In the genomic region with DNA sequence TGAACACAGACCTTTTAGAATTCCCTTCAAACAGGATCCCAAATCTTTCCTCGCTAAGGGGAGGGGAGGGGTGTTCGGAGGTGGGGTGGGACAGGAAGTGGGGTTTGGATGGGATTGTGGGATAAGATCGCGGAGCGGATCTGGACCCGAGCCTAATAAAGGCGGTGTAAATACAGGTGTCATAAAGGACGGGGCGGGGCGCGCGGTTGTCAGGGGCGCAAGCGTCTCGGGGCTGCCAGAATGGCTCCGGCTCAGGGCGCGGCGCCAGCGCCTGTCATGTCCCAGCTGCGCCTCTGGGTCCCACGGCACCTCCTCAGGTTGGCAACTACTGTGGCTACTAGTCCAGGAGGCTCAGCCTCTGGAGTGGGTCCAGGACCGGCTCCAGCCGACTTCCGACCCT, we compare ENCODE assay signal across 1 cellular context.
TF ChIP-seq lines count a peak whose summit lies in the region.

No MANE protein-coding gene starts in this region.

TF ChIP-seq in HEK293, 187 proteins besides CTCF, POLR2A, EP300 and RAD21 (continued from another document):
- no peak for TF ChIP-seq ZNF404 (tag by site-specific recombination; IDR thresholded peaks at IDR 0.05)
- no peak for TF ChIP-seq ZNF560 (tag by site-specific recombination; IDR thresholded peaks at IDR 0.05; ENCODE audit: borderline replicate concordance)
- TF ChIP-seq ZNF837 (tag by site-specific recombination; IDR thresholded peaks at IDR 0.05): peak; percentile 51; the same call in 1 of the 2 replicates
- peak; percentile 31; the same call in 1 of the 2 replicates for TF ChIP-seq ZEB2 (tag by site-specific recombination; IDR thresholded peaks at IDR 0.05)
- peak; percentile 58; the same call in 1 of the 2 replicates for TF ChIP-seq OSR2 (tag by site-specific recombination; IDR thresholded peaks at IDR 0.05)
- no peak for TF ChIP-seq ZSCAN16 (tag by site-specific recombination; IDR thresholded peaks at IDR 0.05)
- TF ChIP-seq IKZF3 (tag by site-specific recombination; IDR thresholded peaks at IDR 0.05): no peak
- no peak for TF ChIP-seq ZNF791 (tag by site-specific recombination; IDR thresholded peaks at IDR 0.05)
- TF ChIP-seq, protein P1, sequence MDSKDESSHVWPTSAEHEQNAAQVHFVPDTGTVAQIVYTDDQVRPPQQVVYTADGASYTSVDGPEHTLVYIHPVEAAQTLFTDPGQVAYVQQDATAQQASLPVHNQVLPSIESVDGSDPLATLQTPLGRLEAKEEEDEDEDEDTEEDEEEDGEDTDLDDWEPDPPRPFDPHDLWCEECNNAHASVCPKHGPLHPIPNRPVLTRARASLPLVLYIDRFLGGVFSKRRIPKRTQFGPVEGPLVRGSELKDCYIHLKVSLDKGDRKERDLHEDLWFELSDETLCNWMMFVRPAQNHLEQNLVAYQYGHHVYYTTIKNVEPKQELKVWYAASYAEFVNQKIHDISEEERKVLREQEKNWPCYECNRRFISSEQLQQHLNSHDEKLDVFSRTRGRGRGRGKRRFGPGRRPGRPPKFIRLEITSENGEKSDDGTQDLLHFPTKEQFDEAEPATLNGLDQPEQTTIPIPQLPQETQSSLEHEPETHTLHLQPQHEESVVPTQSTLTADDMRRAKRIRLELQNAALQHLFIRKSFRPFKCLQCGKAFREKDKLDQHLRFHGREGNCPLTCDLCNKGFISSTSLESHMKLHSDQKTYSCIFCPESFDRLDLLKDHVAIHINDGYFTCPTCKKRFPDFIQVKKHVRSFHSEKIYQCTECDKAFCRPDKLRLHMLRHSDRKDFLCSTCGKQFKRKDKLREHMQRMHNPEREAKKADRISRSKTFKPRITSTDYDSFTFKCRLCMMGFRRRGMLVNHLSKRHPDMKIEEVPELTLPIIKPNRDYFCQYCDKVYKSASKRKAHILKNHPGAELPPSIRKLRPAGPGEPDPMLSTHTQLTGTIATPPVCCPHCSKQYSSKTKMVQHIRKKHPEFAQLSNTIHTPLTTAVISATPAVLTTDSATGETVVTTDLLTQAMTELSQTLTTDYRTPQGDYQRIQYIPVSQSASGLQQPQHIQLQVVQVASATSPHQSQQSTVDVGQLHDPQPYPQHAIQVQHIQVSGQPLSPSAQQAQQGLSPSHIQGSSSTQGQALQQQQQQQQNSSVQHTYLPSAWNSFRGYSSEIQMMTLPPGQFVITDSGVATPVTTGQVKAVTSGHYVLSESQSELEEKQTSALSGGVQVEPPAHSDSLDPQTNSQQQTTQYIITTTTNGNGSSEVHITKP (tag by site-specific recombination; IDR thresholded peaks at IDR 0.05): peak; percentile 49; the same call in 1 of the 2 replicates
- TF ChIP-seq ZFP69B (tag by site-specific recombination; IDR thresholded peaks at IDR 0.05): peak; percentile 71; the same call in 1 of the 2 replicates
- TF ChIP-seq KLF1 (tag by site-specific recombination; IDR thresholded peaks at IDR 0.05): peak; percentile 80
- no peak for TF ChIP-seq YY1 (tag by site-specific recombination; IDR thresholded peaks at IDR 0.05)
- TF ChIP-seq, protein P2, sequence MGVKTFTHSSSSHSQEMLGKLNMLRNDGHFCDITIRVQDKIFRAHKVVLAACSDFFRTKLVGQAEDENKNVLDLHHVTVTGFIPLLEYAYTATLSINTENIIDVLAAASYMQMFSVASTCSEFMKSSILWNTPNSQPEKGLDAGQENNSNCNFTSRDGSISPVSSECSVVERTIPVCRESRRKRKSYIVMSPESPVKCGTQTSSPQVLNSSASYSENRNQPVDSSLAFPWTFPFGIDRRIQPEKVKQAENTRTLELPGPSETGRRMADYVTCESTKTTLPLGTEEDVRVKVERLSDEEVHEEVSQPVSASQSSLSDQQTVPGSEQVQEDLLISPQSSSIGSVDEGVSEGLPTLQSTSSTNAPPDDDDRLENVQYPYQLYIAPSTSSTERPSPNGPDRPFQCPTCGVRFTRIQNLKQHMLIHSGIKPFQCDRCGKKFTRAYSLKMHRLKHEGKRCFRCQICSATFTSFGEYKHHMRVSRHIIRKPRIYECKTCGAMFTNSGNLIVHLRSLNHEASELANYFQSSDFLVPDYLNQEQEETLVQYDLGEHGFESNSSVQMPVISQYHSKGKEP (tag by site-specific recombination; IDR thresholded peaks at IDR 0.05): no peak
- TF ChIP-seq ZNF548 (tag by site-specific recombination; IDR thresholded peaks at IDR 0.05): no peak
- peak; percentile 67 for TF ChIP-seq ZNF76 (tag by site-specific recombination; IDR thresholded peaks at IDR 0.05; ENCODE audit: borderline replicate concordance, low read depth)
- no peak for TF ChIP-seq ZNF830 (tag by site-specific recombination; IDR thresholded peaks at IDR 0.05; ENCODE audit: low read depth)
- no peak for TF ChIP-seq ZNF132 (tag by site-specific recombination; IDR thresholded peaks at IDR 0.05; ENCODE audit: borderline replicate concordance)
- TF ChIP-seq ZNF114 (tag by site-specific recombination; IDR thresholded peaks at IDR 0.05): no peak
- no peak for TF ChIP-seq ZNF530 (tag by site-specific recombination; IDR thresholded peaks at IDR 0.05; ENCODE audit: low read depth)
- peak; percentile 71 for TF ChIP-seq SP7 (tag by site-specific recombination; IDR thresholded peaks at IDR 0.05)
- TF ChIP-seq, protein P3, sequence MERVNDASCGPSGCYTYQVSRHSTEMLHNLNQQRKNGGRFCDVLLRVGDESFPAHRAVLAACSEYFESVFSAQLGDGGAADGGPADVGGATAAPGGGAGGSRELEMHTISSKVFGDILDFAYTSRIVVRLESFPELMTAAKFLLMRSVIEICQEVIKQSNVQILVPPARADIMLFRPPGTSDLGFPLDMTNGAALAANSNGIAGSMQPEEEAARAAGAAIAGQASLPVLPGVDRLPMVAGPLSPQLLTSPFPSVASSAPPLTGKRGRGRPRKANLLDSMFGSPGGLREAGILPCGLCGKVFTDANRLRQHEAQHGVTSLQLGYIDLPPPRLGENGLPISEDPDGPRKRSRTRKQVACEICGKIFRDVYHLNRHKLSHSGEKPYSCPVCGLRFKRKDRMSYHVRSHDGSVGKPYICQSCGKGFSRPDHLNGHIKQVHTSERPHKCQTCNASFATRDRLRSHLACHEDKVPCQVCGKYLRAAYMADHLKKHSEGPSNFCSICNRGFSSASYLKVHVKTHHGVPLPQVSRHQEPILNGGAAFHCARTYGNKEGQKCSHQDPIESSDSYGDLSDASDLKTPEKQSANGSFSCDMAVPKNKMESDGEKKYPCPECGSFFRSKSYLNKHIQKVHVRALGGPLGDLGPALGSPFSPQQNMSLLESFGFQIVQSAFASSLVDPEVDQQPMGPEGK (tag by site-specific recombination; IDR thresholded peaks at IDR 0.05): peak; percentile 69
- 0 out of 2 replicates have a peak, but pooled peaks have one; percentile 26 for TF ChIP-seq ZNF324 (tag by site-specific recombination; IDR thresholded peaks at IDR 0.05)
- TF ChIP-seq, protein P4, sequence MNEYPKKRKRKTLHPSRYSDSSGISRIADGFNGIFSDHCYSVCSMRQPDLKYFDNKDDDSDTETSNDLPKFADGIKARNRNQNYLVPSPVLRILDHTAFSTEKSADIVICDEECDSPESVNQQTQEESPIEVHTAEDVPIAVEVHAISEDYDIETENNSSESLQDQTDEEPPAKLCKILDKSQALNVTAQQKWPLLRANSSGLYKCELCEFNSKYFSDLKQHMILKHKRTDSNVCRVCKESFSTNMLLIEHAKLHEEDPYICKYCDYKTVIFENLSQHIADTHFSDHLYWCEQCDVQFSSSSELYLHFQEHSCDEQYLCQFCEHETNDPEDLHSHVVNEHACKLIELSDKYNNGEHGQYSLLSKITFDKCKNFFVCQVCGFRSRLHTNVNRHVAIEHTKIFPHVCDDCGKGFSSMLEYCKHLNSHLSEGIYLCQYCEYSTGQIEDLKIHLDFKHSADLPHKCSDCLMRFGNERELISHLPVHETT (tag by site-specific recombination; IDR thresholded peaks at IDR 0.05): no peak
- TF ChIP-seq, protein P5, sequence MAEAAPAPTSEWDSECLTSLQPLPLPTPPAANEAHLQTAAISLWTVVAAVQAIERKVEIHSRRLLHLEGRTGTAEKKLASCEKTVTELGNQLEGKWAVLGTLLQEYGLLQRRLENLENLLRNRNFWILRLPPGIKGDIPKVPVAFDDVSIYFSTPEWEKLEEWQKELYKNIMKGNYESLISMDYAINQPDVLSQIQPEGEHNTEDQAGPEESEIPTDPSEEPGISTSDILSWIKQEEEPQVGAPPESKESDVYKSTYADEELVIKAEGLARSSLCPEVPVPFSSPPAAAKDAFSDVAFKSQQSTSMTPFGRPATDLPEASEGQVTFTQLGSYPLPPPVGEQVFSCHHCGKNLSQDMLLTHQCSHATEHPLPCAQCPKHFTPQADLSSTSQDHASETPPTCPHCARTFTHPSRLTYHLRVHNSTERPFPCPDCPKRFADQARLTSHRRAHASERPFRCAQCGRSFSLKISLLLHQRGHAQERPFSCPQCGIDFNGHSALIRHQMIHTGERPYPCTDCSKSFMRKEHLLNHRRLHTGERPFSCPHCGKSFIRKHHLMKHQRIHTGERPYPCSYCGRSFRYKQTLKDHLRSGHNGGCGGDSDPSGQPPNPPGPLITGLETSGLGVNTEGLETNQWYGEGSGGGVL (tag by site-specific recombination; IDR thresholded peaks at IDR 0.05): peak; percentile 60
- TF ChIP-seq, protein P6, sequence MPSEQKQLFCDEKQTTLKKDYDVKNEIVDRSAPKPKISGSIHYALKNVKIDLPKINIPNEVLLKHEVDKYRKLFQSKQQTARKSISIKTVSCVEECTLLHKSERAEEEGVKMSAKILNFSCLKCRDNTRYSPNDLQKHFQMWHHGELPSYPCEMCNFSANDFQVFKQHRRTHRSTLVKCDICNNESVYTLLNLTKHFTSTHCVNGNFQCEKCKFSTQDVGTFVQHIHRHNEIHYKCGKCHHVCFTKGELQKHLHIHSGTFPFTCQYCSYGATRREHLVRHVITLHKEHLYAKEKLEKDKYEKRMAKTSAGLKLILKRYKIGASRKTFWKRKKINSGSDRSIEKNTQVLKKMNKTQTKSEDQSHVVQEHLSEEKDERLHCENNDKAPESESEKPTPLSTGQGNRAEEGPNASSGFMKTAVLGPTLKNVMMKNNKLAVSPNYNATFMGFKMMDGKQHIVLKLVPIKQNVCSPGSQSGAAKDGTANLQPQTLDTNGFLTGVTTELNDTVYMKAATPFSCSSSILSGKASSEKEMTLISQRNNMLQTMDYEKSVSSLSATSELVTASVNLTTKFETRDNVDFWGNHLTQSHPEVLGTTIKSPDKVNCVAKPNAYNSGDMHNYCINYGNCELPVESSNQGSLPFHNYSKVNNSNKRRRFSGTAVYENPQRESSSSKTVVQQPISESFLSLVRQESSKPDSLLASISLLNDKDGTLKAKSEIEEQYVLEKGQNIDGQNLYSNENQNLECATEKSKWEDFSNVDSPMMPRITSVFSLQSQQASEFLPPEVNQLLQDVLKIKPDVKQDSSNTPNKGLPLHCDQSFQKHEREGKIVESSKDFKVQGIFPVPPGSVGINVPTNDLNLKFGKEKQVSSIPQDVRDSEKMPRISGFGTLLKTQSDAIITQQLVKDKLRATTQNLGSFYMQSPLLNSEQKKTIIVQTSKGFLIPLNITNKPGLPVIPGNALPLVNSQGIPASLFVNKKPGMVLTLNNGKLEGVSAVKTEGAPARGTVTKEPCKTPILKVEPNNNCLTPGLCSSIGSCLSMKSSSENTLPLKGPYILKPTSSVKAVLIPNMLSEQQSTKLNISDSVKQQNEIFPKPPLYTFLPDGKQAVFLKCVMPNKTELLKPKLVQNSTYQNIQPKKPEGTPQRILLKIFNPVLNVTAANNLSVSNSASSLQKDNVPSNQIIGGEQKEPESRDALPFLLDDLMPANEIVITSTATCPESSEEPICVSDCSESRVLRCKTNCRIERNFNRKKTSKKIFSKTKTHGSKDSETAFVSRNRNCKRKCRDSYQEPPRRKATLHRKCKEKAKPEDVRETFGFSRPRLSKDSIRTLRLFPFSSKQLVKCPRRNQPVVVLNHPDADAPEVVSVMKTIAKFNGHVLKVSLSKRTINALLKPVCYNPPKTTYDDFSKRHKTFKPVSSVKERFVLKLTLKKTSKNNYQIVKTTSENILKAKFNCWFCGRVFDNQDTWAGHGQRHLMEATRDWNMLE (tag by site-specific recombination; conservative IDR thresholded peaks at IDR 0.05; ENCODE audit: low read depth): 0 out of 2 replicates have a peak, but pooled peaks have one; percentile 34
- TF ChIP-seq, protein P7, sequence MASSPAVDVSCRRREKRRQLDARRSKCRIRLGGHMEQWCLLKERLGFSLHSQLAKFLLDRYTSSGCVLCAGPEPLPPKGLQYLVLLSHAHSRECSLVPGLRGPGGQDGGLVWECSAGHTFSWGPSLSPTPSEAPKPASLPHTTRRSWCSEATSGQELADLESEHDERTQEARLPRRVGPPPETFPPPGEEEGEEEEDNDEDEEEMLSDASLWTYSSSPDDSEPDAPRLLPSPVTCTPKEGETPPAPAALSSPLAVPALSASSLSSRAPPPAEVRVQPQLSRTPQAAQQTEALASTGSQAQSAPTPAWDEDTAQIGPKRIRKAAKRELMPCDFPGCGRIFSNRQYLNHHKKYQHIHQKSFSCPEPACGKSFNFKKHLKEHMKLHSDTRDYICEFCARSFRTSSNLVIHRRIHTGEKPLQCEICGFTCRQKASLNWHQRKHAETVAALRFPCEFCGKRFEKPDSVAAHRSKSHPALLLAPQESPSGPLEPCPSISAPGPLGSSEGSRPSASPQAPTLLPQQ (tag by site-specific recombination; IDR thresholded peaks at IDR 0.05): peak; percentile 64; the same call in 1 of the 2 replicates
- TF ChIP-seq ZNF155 (tag by site-specific recombination; IDR thresholded peaks at IDR 0.05): no peak
- TF ChIP-seq SP2 (tag by site-specific recombination; IDR thresholded peaks at IDR 0.05): peak; percentile 62
- TF ChIP-seq ZNF510 (tag by site-specific recombination; IDR thresholded peaks at IDR 0.05; ENCODE audit: insufficient replicate concordance): no peak
- no peak for TF ChIP-seq ZFP41 (tag by site-specific recombination; IDR thresholded peaks at IDR 0.05; ENCODE audit: borderline replicate concordance)
- no peak for TF ChIP-seq ZNF394 (tag by site-specific recombination; IDR thresholded peaks at IDR 0.05; ENCODE audit: borderline replicate concordance)
